ENCODE assay signal across 9 cellular contexts in the genomic region with DNA sequence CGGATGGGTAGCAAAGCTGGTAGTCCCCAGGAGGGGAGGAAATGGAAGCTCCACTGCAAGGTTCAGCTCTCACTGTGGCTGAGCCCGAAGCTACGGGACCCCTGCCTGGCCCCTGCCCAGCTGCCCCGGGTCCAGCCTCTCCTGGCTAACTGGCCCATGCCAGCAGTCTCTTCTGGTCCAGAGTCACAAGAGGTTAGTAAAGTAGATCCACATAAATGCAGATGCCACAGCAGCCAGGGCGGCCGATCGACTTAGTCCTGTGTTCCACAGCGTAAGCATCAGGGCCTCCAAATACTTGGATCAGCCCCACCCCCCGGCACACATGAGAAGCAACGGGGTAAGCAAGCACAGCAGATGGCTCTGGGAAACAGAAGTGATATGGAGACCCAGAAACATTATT.
"Had no signal": no experiment of that assay in that cellular context is flagged by ENCODE, and none has a peak within 500 bp of the region (broad histone marks: within the 10 kb centered on the region; RNA-seq: fewer than 3 reads in every experiment).

No MANE protein-coding gene starts in this region.

- H3K9me3 ChIP-seq: ascending aorta, pancreas had no signal

- H3K27me3 ChIP-seq: ascending aorta, pancreas had no signal

- DNase-seq: activated CD4-positive, alpha-beta T cell treated with anti-CD3 and anti-CD28 coated beads for 1 hour; activated naive CD4-positive, alpha-beta T cell; activated T-cell treated with anti-CD3 and anti-CD28 coated beads, Interleukin-2, amount 50 U/mL, for 4 hours; effector CD4-positive, alpha-beta T cell had no signal

- H3K36me3 ChIP-seq: ascending aorta, heart left ventricle, pancreas, tibial nerve had no signal

- ATAC-seq: activated T-cell treated with anti-CD3 and anti-CD28 coated beads, Interleukin-2, amount 50 U/mL, for 4 hours; heart left ventricle; pancreas had no signal

- H3K27ac ChIP-seq: ascending aorta, heart left ventricle, pancreas, skin epidermis, tibial nerve had no signal

- H3K4me1 ChIP-seq: ascending aorta, heart left ventricle, pancreas, tibial nerve had no signal

- H3K4me3 ChIP-seq: ascending aorta, heart left ventricle, pancreas, skin epidermis, tibial nerve had no signal
